ENCODE assay signal across 9 cellular contexts in genomic region chr16:50274771-50275415, GRCh38. TPM values are rescaled to one million over a fixed set of nuclear protein-coding genes. Genes with fewer than 3 reads are reported as not detected.
DNase-seq lines count a peak whose midpoint lies in the region; ATAC-seq, FAIRE-seq and TF ChIP-seq lines count a peak whose summit lies in the region.
"Had no signal": no experiment of that assay in that cellular context is flagged by ENCODE, and none has a peak within 500 bp of the region (broad histone marks: within the 10 kb centered on the region; RNA-seq: fewer than 3 reads in every experiment).

No MANE protein-coding gene starts in this region.

- H3K4me2 ChIP-seq in KMS-11: peak overlapping the region; percentile 78

- H2AFZ ChIP-seq in KMS-11 (ENCODE audit: low read depth): peak overlapping the region; percentile 44; the same call in 1 of the 2 replicates

- peaks cover 0 to 3% of the 10 kb centered on the region in 2 donors for H3K9me3 ChIP-seq in duodenal mucosa (ENCODE audit: control insufficient read depth in 1 of 2, low read length in 2 of 2)
- H3K9me3 ChIP-seq in small intestine (ENCODE audit: control insufficient read depth, low read depth): no peaks in the 10 kb centered on the region

- 78 to 88% (median 82%) methylated on average over 6 of the region's 6 CpGs for WGBS in small intestine, 3 donors

- H3K79me2 ChIP-seq in KMS-11 (ENCODE audit: insufficient read depth, low read depth): peaks cover 17% of the 10 kb centered on the region; the same call in 1 of the 2 replicates

- ATAC-seq in HG03439 (IDR thresholded peaks at IDR 0.05; ENCODE audit: unreplicated experiment) (no peak), HG02870 (IDR thresholded peaks at IDR 0.05; ENCODE audit: unreplicated experiment) (no peak), GM18909 (IDR thresholded peaks at IDR 0.05; ENCODE audit: poor library complexity, unreplicated experiment) (no peak)

- H3K4me1 ChIP-seq in KMS-11 (ENCODE audit: low read depth, poor library complexity, severe bottlenecking) (peaks cover 31% of the 10 kb centered on the region), duodenal mucosa (ENCODE audit: control insufficient read depth in 1 of 2, insufficient read depth in 2 of 2, low read length in 2 of 2) (peaks cover 11 to 37% of the 10 kb centered on the region in 2 donors), small intestine (ENCODE audit: control insufficient read depth in 2 of 2, insufficient read depth in 1 of 2, low read depth in 1 of 2, low read length in 1 of 2) (no peaks in the 10 kb centered on the region)

- H4K20me1 ChIP-seq in KMS-11 (ENCODE audit: insufficient read depth): no peaks in the 10 kb centered on the region

- no peak for DNase-seq in GM18507 (ENCODE audit: extremely low spot score, insufficient read length, low read depth)
- DNase-seq in small intestine: no peak
- DNase-seq in DMS153 treated with DMSO at 0.1 percent for 48 hours (lab: John Stamatoyannopoulos, UW; ENCODE audit: unreplicated experiment): no peak

- FAIRE-seq in GM18507 (lab: Jason Lieb, UNC): peak; percentile 5
- FAIRE-seq in small intestine (lab: Jason Lieb, UNC): no peak
- FAIRE-seq: endothelial cell of umbilical vein had no signal

- H3K27me3 ChIP-seq in KMS-11 (ENCODE audit: insufficient read depth, low read depth): no peaks in the 10 kb centered on the region
- H3K27me3 ChIP-seq in duodenal mucosa (ENCODE audit: control insufficient read depth in 1 of 2, insufficient read depth in 2 of 2, low read length in 2 of 2): no peaks in the 10 kb centered on the region
- H3K27me3 ChIP-seq in small intestine (ENCODE audit: control insufficient read depth in 2 of 2, insufficient read depth in 2 of 2, low read length in 2 of 2): no peaks in the 10 kb centered on the region

- H3K9ac ChIP-seq in KMS-11 (peak overlapping the region; percentile 90), duodenal mucosa (ENCODE audit: low read depth in 1 of 2, low read length in 2 of 2) (peak overlapping the region; percentile 35 to 76)

- no peak overlapping the region for H3K4me3 ChIP-seq in KMS-11 (IDR thresholded peaks at IDR 0.05; ENCODE audit: insufficient read depth, low read depth, low read length)
- peak overlapping the region; percentile 42 to 61 for H3K4me3 ChIP-seq in duodenal mucosa (ENCODE audit: low read depth in 1 of 2, low read length in 2 of 2)
- peak overlapping the region in 1 of 2 donors; percentile 37 for H3K4me3 ChIP-seq in small intestine (ENCODE audit: low read depth in 1 of 2, low read length in 2 of 2)

- H3K36me3 ChIP-seq in KMS-11 (ENCODE audit: insufficient read depth) (no peaks in the 10 kb centered on the region), duodenal mucosa (ENCODE audit: control insufficient read depth in 1 of 2, insufficient read depth in 2 of 2, low read length in 2 of 2) (no peaks in the 10 kb centered on the region), small intestine (ENCODE audit: control insufficient read depth in 2 of 2, insufficient read depth in 2 of 2, low read length in 2 of 2) (no peaks in the 10 kb centered on the region)

- peak overlapping the region; percentile 77 for H3K27ac ChIP-seq in KMS-11
- H3K27ac ChIP-seq in duodenal mucosa (ENCODE audit: low read depth, low read length): no peak overlapping the region
- peak overlapping the region; percentile 47 to 86 for H3K27ac ChIP-seq in small intestine (ENCODE audit: low read depth in 1 of 2, low read length in 1 of 2)

- TF ChIP-seq CTCF in KMS-11 (conservative IDR thresholded peaks at IDR 0.05; ENCODE audit: low read depth, low read length): no peak

RNA-seq across cellular contexts. Expression of gene ADCY7, which starts 8.5 kb away (rescaled TPM):
- 1 to 10 TPM in 1 of 3 donors, under 1 TPM in 2; 0.45 to 6.3 (median 0.54) TPM for polyA plus RNA-seq in small intestine
